ENCODE assay signal across 12 cellular contexts in genomic region chr18:51191139-51191717, GRCh38. TPM values are rescaled to one million over a fixed set of nuclear protein-coding genes. Genes with fewer than 3 reads are reported as not detected.
DNase-seq lines count a peak whose midpoint lies in the region; ATAC-seq and TF ChIP-seq lines count a peak whose summit lies in the region.
"Had no signal": no experiment of that assay in that cellular context is flagged by ENCODE, and none has a peak within 500 bp of the region (broad histone marks: within the 10 kb centered on the region; RNA-seq: fewer than 3 reads in every experiment).

No MANE protein-coding gene starts in this region.

- H3K4me2 ChIP-seq in Karpas-422 (ENCODE audit: low read depth, low read length, poor library complexity, severe bottlenecking) (peak overlapping the region; percentile 50), parathyroid adenoma (ENCODE audit: low read length) (peak overlapping the region; percentile 5)

- peak; percentile 73 for ATAC-seq in activated CD4-positive, alpha-beta T cell treated with anti-CD3 and anti-CD28 coated beads for 36 hours
- no peak for ATAC-seq in HG02642 (IDR thresholded peaks at IDR 0.05; ENCODE audit: poor library complexity, unreplicated experiment)
- ATAC-seq in HG03108 (IDR thresholded peaks at IDR 0.05; ENCODE audit: unreplicated experiment): no peak

- peak overlapping the region; percentile 12 for H3K4me3 Mint-ChIP-seq in activated CD4-positive, alpha-beta T cell treated with anti-CD3 and anti-CD28 coated beads for 36 hours
- no peak overlapping the region for H3K4me3 Mint-ChIP-seq in activated naive CD8-positive, alpha-beta T cell treated with anti-CD3 and anti-CD28 coated beads for 36 hours

- peaks cover 44% of the 10 kb centered on the region for H3K36me3 Mint-ChIP-seq in activated CD4-positive, alpha-beta T cell treated with anti-CD3 and anti-CD28 coated beads for 36 hours (ENCODE audit: low read depth)
- peaks cover 53% of the 10 kb centered on the region for H3K36me3 Mint-ChIP-seq in activated naive CD8-positive, alpha-beta T cell treated with anti-CD3 and anti-CD28 coated beads for 36 hours

- no peak overlapping the region for H3K4me3 ChIP-seq in Karpas-422 (ENCODE audit: low read length)
- H3K4me3 ChIP-seq in parathyroid adenoma (ENCODE audit: low read depth, low read length): no peak overlapping the region
- H3K4me3 ChIP-seq: esophagus squamous epithelium had no signal

- intact Hi-C loops in activated CD4-positive, alpha-beta T cell treated with anti-CD3 and anti-CD28 coated beads for 36 hours (cut with DNase I, micrococcal nuclease): loop anchor here (1.0 to 5.0 kb wide), 2 partner anchors 20 to 39 kb away; no protein-coding TSS in a partner anchor

- H3K36me3 ChIP-seq in Karpas-422 (ENCODE audit: insufficient read depth, low read length): no peaks in the 10 kb centered on the region
- no peaks in the 10 kb centered on the region for H3K36me3 ChIP-seq in parathyroid adenoma (ENCODE audit: control insufficient read depth, insufficient read depth, low read length)
- H3K36me3 ChIP-seq: esophagus squamous epithelium had no signal

- no peaks in the 10 kb centered on the region for H3K27me3 Mint-ChIP-seq in activated CD4-positive, alpha-beta T cell treated with anti-CD3 and anti-CD28 coated beads for 36 hours
- no peaks in the 10 kb centered on the region for H3K27me3 Mint-ChIP-seq in activated naive CD8-positive, alpha-beta T cell treated with anti-CD3 and anti-CD28 coated beads for 36 hours

- H3K27me3 ChIP-seq in Karpas-422 (ENCODE audit: low read length) (no peaks in the 10 kb centered on the region), parathyroid adenoma (ENCODE audit: control insufficient read depth, insufficient read depth, low read length) (no peaks in the 10 kb centered on the region)
- H3K27me3 ChIP-seq: esophagus squamous epithelium had no signal

- POLR2A ChIA-PET in activated CD4-positive, alpha-beta T cell treated with anti-CD3 and anti-CD28 coated beads for 36 hours (lab: Charles Lee): no interaction called here

- CTCF ChIA-PET in activated CD4-positive, alpha-beta T cell treated with anti-CD3 and anti-CD28 coated beads for 36 hours (lab: Charles Lee): no interaction called here

- peaks cover 73% of the 10 kb centered on the region for H3K4me1 Mint-ChIP-seq in activated CD4-positive, alpha-beta T cell treated with anti-CD3 and anti-CD28 coated beads for 36 hours
- peaks cover 71% of the 10 kb centered on the region for H3K4me1 Mint-ChIP-seq in activated naive CD8-positive, alpha-beta T cell treated with anti-CD3 and anti-CD28 coated beads for 36 hours

- peak; percentile 48 for DNase-seq in activated CD4-positive, alpha-beta T cell treated with anti-CD3 and anti-CD28 coated beads for 36 hours
- DNase-seq in activated CD4-positive, alpha-beta T cell treated with anti-CD3 and anti-CD28 coated beads, Interleukin-2, amount 50 U/mL, for 48 hours: no peak
- DNase-seq in Karpas-422 (peak; percentile 52), SW 1271 (lab: John Stamatoyannopoulos, UW) (no peak)
- peak; percentile 17 for DNase-seq in activated naive CD8-positive, alpha-beta T cell treated with anti-CD3 and anti-CD28 coated beads for 36 hours
- DNase-seq: amygdala, esophagus squamous epithelium, NCI-H510A, T-helper 9 cell had no signal

- H3K4me1 ChIP-seq in Karpas-422 (ENCODE audit: low read length): peaks cover 58% of the 10 kb centered on the region
- peaks cover 21% of the 10 kb centered on the region for H3K4me1 ChIP-seq in parathyroid adenoma

- H3K27ac ChIP-seq in Karpas-422 (ENCODE audit: low read length) (peak overlapping the region; percentile 7; the same call in 1 of the 2 replicates), parathyroid adenoma (peak overlapping the region; percentile 4)

- no peaks in the 10 kb centered on the region for H3K9me2 ChIP-seq in Karpas-422 (replicated peaks; ENCODE audit: insufficient read depth, low read length)

- H3K9me3 ChIP-seq in Karpas-422 (ENCODE audit: low read length) (no peaks in the 10 kb centered on the region), parathyroid adenoma (ENCODE audit: control insufficient read depth, low read length) (no peaks in the 10 kb centered on the region)
- H3K9me3 ChIP-seq: esophagus squamous epithelium had no signal

- H3K27ac Mint-ChIP-seq in activated CD4-positive, alpha-beta T cell treated with anti-CD3 and anti-CD28 coated beads for 36 hours: peak overlapping the region; percentile 12
- peak overlapping the region; percentile 68 for H3K27ac Mint-ChIP-seq in activated naive CD8-positive, alpha-beta T cell treated with anti-CD3 and anti-CD28 coated beads for 36 hours

- no peak overlapping the region for H3K9ac ChIP-seq in Karpas-422 (ENCODE audit: low read length)
- H3K9ac ChIP-seq in parathyroid adenoma: no peak overlapping the region

- no peak overlapping the region for H2AFZ ChIP-seq in Karpas-422 (ENCODE audit: low read length)
- H2AFZ ChIP-seq in parathyroid adenoma: no peak overlapping the region

- no peaks in the 10 kb centered on the region for H3K9me3 Mint-ChIP-seq in activated CD4-positive, alpha-beta T cell treated with anti-CD3 and anti-CD28 coated beads for 36 hours (ENCODE audit: low read depth)
- no peaks in the 10 kb centered on the region for H3K9me3 Mint-ChIP-seq in activated naive CD8-positive, alpha-beta T cell treated with anti-CD3 and anti-CD28 coated beads for 36 hours

- peaks cover 24% of the 10 kb centered on the region for H4K20me1 ChIP-seq in Karpas-422 (ENCODE audit: insufficient read depth, low read depth, low read length)

- no peak for TF ChIP-seq CTCF in parathyroid adenoma (IDR thresholded peaks at IDR 0.05)

- H3K79me2 ChIP-seq in Karpas-422 (ENCODE audit: low read length): peaks cover 98% of the 10 kb centered on the region
- peaks cover 49% of the 10 kb centered on the region for H3K79me2 ChIP-seq in parathyroid adenoma

RNA-seq across cellular contexts. Expression of gene MEX3C, which starts 6.3 kb away (rescaled TPM):
- 10 to 100 TPM; 46.7 to 66.9 TPM for total RNA-seq in activated CD4-positive, alpha-beta T cell treated with anti-CD3 and anti-CD28 coated beads for 36 hours
- 28.8 and 43.7 TPM in 2 replicates for total RNA-seq in Karpas-422 (2014; rRNA removed; shearing (Covaris generic); ENCODE audit: low replicate concordance)
- 10 to 100 TPM; 66.9 to 68.5 TPM for total RNA-seq in activated naive CD8-positive, alpha-beta T cell treated with anti-CD3 and anti-CD28 coated beads for 36 hours

Comparison
In these comparisons a context has a peak if more than half of its experiments do, and no peak if none do; other contexts are left out.
1. DNase-seq: peak in activated CD4-positive, alpha-beta T cell treated with anti-CD3 and anti-CD28 coated beads for 36 hours (single experiment), Karpas-422 (single experiment) and activated naive CD8-positive, alpha-beta T cell treated with anti-CD3 and anti-CD28 coated beads for 36 hours (single experiment); none in activated CD4-positive, alpha-beta T cell treated with anti-CD3 and anti-CD28 coated beads, Interleukin-2, amount 50 U/mL, for 48 hours (0 of 2) and SW 1271 (0 of 2).